Comparison of ENCODE assay signal across 29 cellular contexts in genomic region chr17:17626840-17627239, GRCh38.
"Had no signal": no experiment of that assay in that cellular context is flagged by ENCODE, and none has a peak within 500 bp of the region (broad histone marks: within the 10 kb centered on the region; RNA-seq: fewer than 3 reads in every experiment).

No MANE protein-coding gene starts in this region.

- H3K4me3 Mint-ChIP-seq: activated CD8-positive, alpha-beta memory T cell treated with anti-CD3 and anti-CD28 coated beads, Interleukin-2, amount 10 ng/mL, durations not matched to agents 7 days and 5 days; activated CD8-positive, alpha-beta T cell treated with anti-CD3 and anti-CD28 coated beads, Interleukin-2, amount 10 ng/mL, durations not matched to agents 7 days and 5 days; activated naive CD8-positive, alpha-beta T cell; mesothelial cell of epicardium; T-helper 17 cell had no signal

- H3K9me3 Mint-ChIP-seq: activated T-helper 2 cell treated with anti-CD3 and anti-CD28 coated beads, Interferon-gamma antibody, Interleukin-2, Interleukin-4, amounts not matched to agents 10 μg/mL and 5 μg/mL and 100 μg/mL, durations not matched to agents 14 hours and 24 hours and 36 hours; mesothelial cell of epicardium had no signal

- H3K27ac Mint-ChIP-seq: activated CD8-positive, alpha-beta memory T cell treated with anti-CD3 and anti-CD28 coated beads, Interleukin-2, amount 10 ng/mL, durations not matched to agents 7 days and 5 days; activated CD8-positive, alpha-beta T cell treated with anti-CD3 and anti-CD28 coated beads, Interleukin-2, amount 10 ng/mL, durations not matched to agents 7 days and 5 days; activated naive CD8-positive, alpha-beta T cell; activated T-helper 2 cell treated with anti-CD3 and anti-CD28 coated beads, Interferon-gamma antibody, Interleukin-2, Interleukin-4, amounts not matched to agents 10 μg/mL and 5 μg/mL and 100 μg/mL, durations not matched to agents 14 hours and 24 hours and 36 hours; mesothelial cell of epicardium; naive B cell; T-helper 17 cell had no signal

- H3K36me3 Mint-ChIP-seq: activated CD8-positive, alpha-beta memory T cell treated with anti-CD3 and anti-CD28 coated beads, Interleukin-2, amount 10 ng/mL, durations not matched to agents 7 days and 5 days; activated naive CD8-positive, alpha-beta T cell; mesothelial cell of epicardium; naive B cell had no signal

- H3K9ac ChIP-seq: parathyroid adenoma had no signal

- H3K36me3 ChIP-seq: colonic mucosa, gastroesophageal sphincter, right atrium auricular region, suprapubic skin, tibial artery, upper lobe of right lung had no signal

- H3K27ac ChIP-seq: colonic mucosa, dorsolateral prefrontal cortex, gastroesophageal sphincter, parathyroid adenoma, right atrium auricular region, suprapubic skin, tibial artery, upper lobe of right lung had no signal

- H3K4me3 ChIP-seq: colonic mucosa, dorsolateral prefrontal cortex, gastroesophageal sphincter, right atrium auricular region, smooth muscle cell, suprapubic skin, tibial artery, upper lobe of right lung had no signal

- H3K27me3 Mint-ChIP-seq: activated naive CD8-positive, alpha-beta T cell; naive B cell; T-helper 17 cell had no signal

- H3K9me3 ChIP-seq: colonic mucosa, gastroesophageal sphincter, right atrium auricular region, suprapubic skin, tibial artery, upper lobe of right lung had no signal

- ATAC-seq: activated CD8-positive, alpha-beta memory T cell treated with anti-CD3 and anti-CD28 coated beads, Interleukin-2, amount 10 ng/mL, durations not matched to agents 7 days and 5 days; activated CD8-positive, alpha-beta T cell treated with anti-CD3 and anti-CD28 coated beads, Interleukin-2, amount 10 ng/mL, durations not matched to agents 7 days and 5 days; gastroesophageal sphincter; left cardiac atrium; left ventricle myocardium superior; T-helper 17 cell; upper lobe of right lung had no signal

- H3K27me3 ChIP-seq: colonic mucosa, dorsolateral prefrontal cortex, right atrium auricular region, suprapubic skin, upper lobe of right lung had no signal

- H3K4me1 ChIP-seq: colonic mucosa, gastroesophageal sphincter, parathyroid adenoma, right atrium auricular region, suprapubic skin, tibial artery, upper lobe of right lung had no signal

- DNase-seq: activated CD4-positive, alpha-beta T cell treated with anti-CD3 and anti-CD28 coated beads for 1 hour; activated CD8-positive, alpha-beta memory T cell treated with anti-CD3 and anti-CD28 coated beads, Interleukin-2, amount 10 ng/mL, durations not matched to agents 7 days and 5 days; activated CD8-positive, alpha-beta T cell treated with anti-CD3 and anti-CD28 coated beads, Interleukin-2, amount 10 ng/mL, durations not matched to agents 7 days and 5 days; activated naive CD4-positive, alpha-beta T cell treated with Interleukin-2 at 50 U/mL for 16 hours; activated T-cell treated with anti-CD3 and anti-CD28 coated beads, Interleukin-2, amount 50 U/mL, for 48 hours; anterior cingulate cortex; colonic mucosa; dorsolateral prefrontal cortex; effector memory CD4-positive, alpha-beta T cell; erythroblast; hippocampal formation; left cardiac atrium; left ventricle myocardium superior; naive B cell; occipital lobe; stimulated activated CD4-positive, alpha-beta T cell treated with anti-CD3 and anti-CD28 coated beads, Interleukin-1b, Interleukin-23, amount 100 ng/mL, for 48 hours; stimulated activated naive CD4-positive, alpha-beta T cell; T-helper 17 cell; T1000; tibial artery; upper lobe of right lung had no signal
